2 cellular contexts compared by ENCODE assay signal in the genomic region with DNA sequence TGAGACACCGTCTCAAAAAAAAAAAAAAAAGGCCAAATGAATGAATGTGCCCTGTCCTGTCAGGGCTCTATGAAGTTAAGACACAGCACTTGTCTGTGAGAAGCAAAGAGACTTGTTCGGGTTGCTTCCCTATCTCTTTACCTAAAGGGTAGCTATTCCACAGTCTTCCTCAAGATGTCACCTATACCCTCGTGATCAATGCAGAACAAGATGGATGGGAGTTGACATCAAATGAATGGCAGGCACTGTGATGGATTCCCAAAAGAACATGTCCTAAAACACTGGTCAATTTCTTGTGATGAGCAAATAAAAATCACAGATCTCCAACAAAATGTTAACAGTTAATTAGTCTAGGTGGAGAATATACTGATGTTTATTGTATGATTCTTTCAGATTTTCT.
TF ChIP-seq lines count a peak whose summit lies in the region.

No MANE protein-coding gene starts in this region.

TF ChIP-seq in HEK293T, 16 proteins besides CTCF, POLR2A, EP300 and RAD21:
- TF ChIP-seq, protein P1, sequence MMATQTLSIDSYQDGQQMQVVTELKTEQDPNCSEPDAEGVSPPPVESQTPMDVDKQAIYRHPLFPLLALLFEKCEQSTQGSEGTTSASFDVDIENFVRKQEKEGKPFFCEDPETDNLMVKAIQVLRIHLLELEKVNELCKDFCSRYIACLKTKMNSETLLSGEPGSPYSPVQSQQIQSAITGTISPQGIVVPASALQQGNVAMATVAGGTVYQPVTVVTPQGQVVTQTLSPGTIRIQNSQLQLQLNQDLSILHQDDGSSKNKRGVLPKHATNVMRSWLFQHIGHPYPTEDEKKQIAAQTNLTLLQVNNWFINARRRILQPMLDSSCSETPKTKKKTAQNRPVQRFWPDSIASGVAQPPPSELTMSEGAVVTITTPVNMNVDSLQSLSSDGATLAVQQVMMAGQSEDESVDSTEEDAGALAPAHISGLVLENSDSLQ (IDR thresholded peaks at IDR 0.05) = peak; percentile 74
- TF ChIP-seq L3MBTL2 (conservative IDR thresholded peaks at IDR 0.05) = no peak
TF ChIP-seq in HEK293T: peak in this region for 1.

TF ChIP-seq in HepG2, 621 proteins besides CTCF, POLR2A, EP300 and RAD21:
- TF ChIP-seq ZNF460 (CRISPR knock-in tag; IDR thresholded peaks at IDR 0.05; ENCODE audit: borderline replicate concordance) (no peak), STAG1 (CRISPR knock-in tag; IDR thresholded peaks at IDR 0.05) (peak; percentile 57), NCOA2 (CRISPR knock-in tag; IDR thresholded peaks at IDR 0.05) (no peak), ZNF335 (CRISPR knock-in tag; IDR thresholded peaks at IDR 0.05) (no peak), MED13 (CRISPR knock-in tag; IDR thresholded peaks at IDR 0.05) (no peak), PAF1 (CRISPR knock-in tag; IDR thresholded peaks at IDR 0.05) (no peak), ZFY (CRISPR knock-in tag; IDR thresholded peaks at IDR 0.05) (no peak)
- TF ChIP-seq, protein P2, sequence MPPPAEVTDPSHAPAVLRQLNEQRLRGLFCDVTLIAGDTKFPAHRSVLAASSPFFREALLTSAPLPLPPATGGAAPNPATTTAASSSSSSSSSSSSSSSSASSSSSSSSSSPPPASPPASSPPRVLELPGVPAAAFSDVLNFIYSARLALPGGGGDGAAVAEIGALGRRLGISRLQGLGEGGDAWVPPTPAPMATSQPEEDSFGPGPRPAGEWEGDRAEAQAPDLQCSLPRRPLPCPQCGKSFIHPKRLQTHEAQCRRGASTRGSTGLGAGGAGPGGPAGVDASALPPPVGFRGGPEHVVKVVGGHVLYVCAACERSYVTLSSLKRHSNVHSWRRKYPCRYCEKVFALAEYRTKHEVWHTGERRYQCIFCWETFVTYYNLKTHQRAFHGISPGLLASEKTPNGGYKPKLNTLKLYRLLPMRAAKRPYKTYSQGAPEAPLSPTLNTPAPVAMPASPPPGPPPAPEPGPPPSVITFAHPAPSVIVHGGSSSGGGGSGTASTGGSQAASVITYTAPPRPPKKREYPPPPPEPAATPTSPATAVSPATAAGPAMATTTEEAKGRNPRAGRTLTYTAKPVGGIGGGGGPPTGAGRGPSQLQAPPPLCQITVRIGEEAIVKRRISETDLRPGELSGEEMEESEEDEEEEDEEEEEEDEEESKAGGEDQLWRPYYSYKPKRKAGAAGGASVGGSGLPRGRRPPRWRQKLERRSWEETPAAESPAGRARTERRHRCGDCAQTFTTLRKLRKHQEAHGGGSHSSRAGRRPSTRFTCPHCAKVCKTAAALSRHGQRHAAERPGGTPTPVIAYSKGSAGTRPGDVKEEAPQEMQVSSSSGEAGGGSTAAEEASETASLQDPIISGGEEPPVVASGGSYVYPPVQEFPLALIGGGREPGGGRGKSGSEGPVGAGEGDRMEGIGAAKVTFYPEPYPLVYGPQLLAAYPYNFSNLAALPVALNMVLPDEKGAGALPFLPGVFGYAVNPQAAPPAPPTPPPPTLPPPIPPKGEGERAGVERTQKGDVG (CRISPR knock-in tag; IDR thresholded peaks at IDR 0.05; ENCODE audit: borderline replicate concordance) = no peak
